ENCODE assay signal across 21 cellular contexts in genomic region chr5:174990909-174991308, GRCh38.
DNase-seq lines count a peak whose midpoint lies in the region; ATAC-seq, FAIRE-seq and TF ChIP-seq lines count a peak whose summit lies in the region.
"Had no signal": no experiment of that assay in that cellular context is flagged by ENCODE, and none has a peak within 500 bp of the region (broad histone marks: within the 10 kb centered on the region; RNA-seq: fewer than 3 reads in every experiment).

No MANE protein-coding gene starts in this region.

- no peak for TF ChIP-seq EP300 in stomach (IDR thresholded peaks at IDR 0.05)

- H3K9me3 Mint-ChIP-seq in CD8-positive, alpha-beta memory T cell: peaks cover 0 to 6% (median under 1%) of the 10 kb centered on the region in 5 donors
- H3K9me3 Mint-ChIP-seq: CD8-positive, alpha-beta T cell had no signal

- RAD21 ChIA-PET in HCT116 (lab: Charles Lee; ENCODE audit: low non-redundant PET in 1 of 2, low total read pairs in 2 of 2, uncharacterized antibody in 2 of 2, unreplicated experiment in 2 of 2): no interaction called here

- FAIRE-seq in bronchial epithelial cell (lab: Jason Lieb, UNC): peak; percentile 18
- FAIRE-seq: A204.1, D721Med had no signal

- no peaks in the 10 kb centered on the region for H3K36me3 Mint-ChIP-seq in CD8-positive, alpha-beta memory T cell
- H3K36me3 Mint-ChIP-seq: CD8-positive, alpha-beta T cell had no signal

- no peak overlapping the region for H2AFZ ChIP-seq in HCT116 (ENCODE audit: low read depth, low read length, poor library complexity, severe bottlenecking)

- no peaks in the 10 kb centered on the region for H4K20me1 ChIP-seq in HCT116 (ENCODE audit: insufficient read depth)
- H4K20me1 ChIP-seq: BLaER1 had no signal

- H3K27ac Mint-ChIP-seq in CD8-positive, alpha-beta memory T cell: no peak overlapping the region
- H3K27ac Mint-ChIP-seq: CD8-positive, alpha-beta T cell had no signal

- POLR2A ChIA-PET in HCT116 (lab: Charles Lee): no interaction called here
- POLR2A ChIA-PET in CD8-positive, alpha-beta memory T cell (lab: Charles Lee): no interaction called here

- H3K27ac ChIP-seq in HCT116 (ENCODE audit: low read depth, low read length) (no peak overlapping the region), stomach (no peak overlapping the region)
- H3K27ac ChIP-seq in CD8-positive, alpha-beta memory T cell (ENCODE audit: low read depth, low read length): no peak overlapping the region
- H3K27ac ChIP-seq: BLaER1, SJSA1 had no signal

- 28 to 83% (median 42%) methylated on average over 1 of the region's 1 CpG for WGBS in stomach, 5 donors

- no peak for TF ChIP-seq RAD21 in HCT116 (IDR thresholded peaks at IDR 0.05; ENCODE audit: low read depth)

- H3K4me1 Mint-ChIP-seq in CD8-positive, alpha-beta memory T cell: no peaks in the 10 kb centered on the region

- no peak for TF ChIP-seq POLR2A in HCT116 (IDR thresholded peaks at IDR 0.05; ENCODE audit: borderline replicate concordance, extremely low read depth, insufficient read depth, insufficient read length)
- TF ChIP-seq POLR2A in stomach (IDR thresholded peaks at IDR 0.05): no peak

- ATAC-seq in HCT116 (peak; percentile 27; the same call in 1 of the 2 replicates), left cardiac atrium (peak; percentile 89 to 95), HG03520 (IDR thresholded peaks at IDR 0.05; ENCODE audit: unreplicated experiment) (no peak), SK-N-SH treated with all-trans-retinoic acid at 6 μM for 48 hours (no peak)
- ATAC-seq: CD8-positive, alpha-beta T cell had no signal

- intact Hi-C loops in HCT116 (cut with micrococcal nuclease): no loop called here
- intact Hi-C loops in left cardiac atrium (cut with DNase I): no loop called here
- intact Hi-C loops in stomach (cut with DNase I; ENCODE audit: low total_unique reads): no loop called here

- no peaks in the 10 kb centered on the region; the same call in 1 of the 2 replicates for H3K9me2 ChIP-seq in HCT116 (ENCODE audit: insufficient read depth)

- DNase-seq in HCT116 (ENCODE audit: low read depth, low spot score): no peak
- DNase-seq in bronchial epithelial cell (ENCODE audit: low read depth): no peak
- DNase-seq in left cardiac atrium: peak; percentile 64
- DNase-seq in stomach: peak; percentile 71
- DNase-seq in CD8-positive, alpha-beta memory T cell: no peak
- no peak for DNase-seq in RKO (ENCODE audit: low spot score)
- DNase-seq: CD8-positive, alpha-beta T cell; DMS79; HCEC 1CT; MV-4-11; NCI-H1417 treated with DMSO at 0.1 percent for 48 hours; NCI-H2029; NCI-H2171; NCI-H69; RPMI8226 had no signal

- H3K36me3 ChIP-seq in HCT116 (ENCODE audit: control insufficient read depth in 1 of 2, insufficient read depth in 2 of 2, low read length in 2 of 2): no peaks in the 10 kb centered on the region
- H3K36me3 ChIP-seq in bronchial epithelial cell (ENCODE audit: control insufficient read depth, insufficient read depth, low read length): no peaks in the 10 kb centered on the region
- no peaks in the 10 kb centered on the region for H3K36me3 ChIP-seq in stomach
- H3K36me3 ChIP-seq in CD8-positive, alpha-beta memory T cell (ENCODE audit: insufficient read depth, low read length): no peaks in the 10 kb centered on the region
- H3K36me3 ChIP-seq: BLaER1, SJSA1 had no signal

- CTCF ChIA-PET in HCT116 (lab: Charles Lee): no interaction called here
- CTCF ChIA-PET in CD8-positive, alpha-beta memory T cell (lab: Charles Lee): interaction anchor here (1.1 kb wide), 1 partner anchor 8 kb away, joined by 3 read pairs; no protein-coding TSS in a partner anchor

- TF ChIP-seq CTCF in HCT116 (IDR thresholded peaks at IDR 0.05 in 2 of 3, conservative IDR thresholded peaks at IDR 0.05 in 1 of 3; ENCODE audit: borderline replicate concordance in 1 of 3, insufficient read depth in 1 of 3, low read depth in 2 of 3, low read length in 2 of 3) (no peak), bronchial epithelial cell (IDR thresholded peaks at IDR 0.05; ENCODE audit: insufficient read depth, low read length, severe bottlenecking) (no peak), stomach (IDR thresholded peaks at IDR 0.05) (no peak)

- H3K27me3 Mint-ChIP-seq in CD8-positive, alpha-beta memory T cell: no peaks in the 10 kb centered on the region

- H3K4me3 ChIP-seq in HCT116 (replicated peaks in 1 of 2; ENCODE audit: low read depth in 1 of 2, low read length in 2 of 2) (no peak overlapping the region), bronchial epithelial cell (ENCODE audit: low read depth, low read length) (no peak overlapping the region), stomach (no peak overlapping the region)
- no peak overlapping the region for H3K4me3 ChIP-seq in CD8-positive, alpha-beta memory T cell (ENCODE audit: low read length)
- H3K4me3 ChIP-seq: BLaER1, SJSA1 had no signal

- H3K4me1 ChIP-seq in HCT116 (ENCODE audit: control insufficient read depth in 1 of 2, insufficient read depth in 2 of 2, low read length in 2 of 2): no peaks in the 10 kb centered on the region
- peaks cover 5 to 19% (median 11%) of the 10 kb centered on the region in 4 donors for H3K4me1 ChIP-seq in stomach
- no peaks in the 10 kb centered on the region for H3K4me1 ChIP-seq in CD8-positive, alpha-beta memory T cell (ENCODE audit: insufficient read depth, low read length)
- H3K4me1 ChIP-seq: SJSA1 had no signal

- H3K4me2 ChIP-seq in HCT116 (ENCODE audit: low read length): no peak overlapping the region
- H3K4me2 ChIP-seq: BLaER1 had no signal

- H3K9me3 ChIP-seq in HCT116 (ENCODE audit: control insufficient read depth in 1 of 2, insufficient read depth in 1 of 2, low read depth in 1 of 2, low read length in 2 of 2): no peaks in the 10 kb centered on the region
- H3K9me3 ChIP-seq in stomach: no peaks in the 10 kb centered on the region
- H3K9me3 ChIP-seq in CD8-positive, alpha-beta memory T cell (ENCODE audit: low read length): no peaks in the 10 kb centered on the region
- H3K9me3 ChIP-seq: BLaER1 had no signal

- BruUV-seq in HCT116 (replicated peaks; lab: Mats Ljungman, UMichigan): no TSS peak

- H3K27me3 ChIP-seq in HCT116 (ENCODE audit: insufficient read depth, low read length): peaks cover 13% of the 10 kb centered on the region; the same call in 1 of the 2 replicates
- no peaks in the 10 kb centered on the region for H3K27me3 ChIP-seq in bronchial epithelial cell (ENCODE audit: control insufficient read depth, insufficient read depth, low read length)
- no peaks in the 10 kb centered on the region for H3K27me3 ChIP-seq in stomach
- H3K27me3 ChIP-seq in CD8-positive, alpha-beta memory T cell (ENCODE audit: insufficient read depth, low read length, poor library complexity, severe bottlenecking): no peaks in the 10 kb centered on the region
- H3K27me3 ChIP-seq: BLaER1, SJSA1 had no signal

- H3K9ac ChIP-seq in HCT116 (ENCODE audit: low read length): no peak overlapping the region
- H3K9ac ChIP-seq: BLaER1 had no signal

- H3K79me2 ChIP-seq in HCT116 (ENCODE audit: insufficient read depth, low read length): no peaks in the 10 kb centered on the region

- no peak overlapping the region for H3K4me3 Mint-ChIP-seq in CD8-positive, alpha-beta memory T cell
- H3K4me3 Mint-ChIP-seq: CD8-positive, alpha-beta T cell had no signal

TF ChIP-seq in HCT116, 20 proteins besides CTCF, POLR2A, EP300 and RAD21:
- 0 out of 2 replicates have a peak, but pooled peaks have one; percentile 11 for TF ChIP-seq SP1 (IDR thresholded peaks at IDR 0.05; ENCODE audit: low read depth)
- TF ChIP-seq EZH2phosphoT487 (IDR thresholded peaks at IDR 0.05; ENCODE audit: borderline replicate concordance): no peak

TF ChIP-seq in SK-N-SH treated with all-trans-retinoic acid at 6 μM for 48 hours, 23 proteins besides CTCF, POLR2A, EP300 and RAD21:
- TF ChIP-seq PPARA (CRISPR knock-in tag; IDR thresholded peaks at IDR 0.05; ENCODE audit: borderline replicate concordance) (no peak), ARNTL (CRISPR knock-in tag; IDR thresholded peaks at IDR 0.05; ENCODE audit: borderline replicate concordance, low read depth) (no peak), ISL1 (CRISPR knock-in tag; IDR thresholded peaks at IDR 0.05) (no peak)

Comparison
In these comparisons a context has a peak if more than half of its experiments do, and no peak if none do; other contexts are left out.
1. ATAC-seq: peak in HCT116 (single experiment) and left cardiac atrium (2 of 2); none in HG03520 (single experiment) and SK-N-SH treated with all-trans-retinoic acid at 6 μM for 48 hours (single experiment).
2. DNase-seq: peak in left cardiac atrium (single experiment) and stomach (single experiment); none in HCT116 (single experiment), bronchial epithelial cell (single experiment), CD8-positive, alpha-beta memory T cell (0 of 5) and RKO (single experiment).